Comparison of ENCODE assay signal across 30 cellular contexts in the genomic region with DNA sequence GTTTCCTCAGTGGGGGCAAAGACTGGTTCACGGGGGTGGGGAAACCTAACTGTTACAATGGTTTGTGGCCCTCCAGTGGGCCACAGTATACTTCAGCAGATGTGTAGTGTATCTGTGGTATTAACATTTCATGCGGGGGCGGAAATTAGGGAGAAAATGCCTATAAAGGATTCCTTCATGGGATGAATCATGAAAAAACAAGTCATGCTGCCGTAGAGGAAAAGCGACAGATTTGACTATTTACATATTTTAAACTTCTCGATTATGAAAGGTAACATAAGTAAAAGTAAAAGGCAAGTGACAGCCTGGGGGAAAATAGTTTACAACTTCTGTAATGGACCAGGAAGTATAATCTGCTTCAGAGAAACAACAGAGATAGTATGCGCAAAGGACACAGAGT. TPM values are rescaled to one million over a fixed set of nuclear protein-coding genes. Genes with fewer than 3 reads are reported as not detected.
DNase-seq lines count a peak whose midpoint lies in the region; ATAC-seq and TF ChIP-seq lines count a peak whose summit lies in the region.
"Had no signal": no experiment of that assay in that cellular context is flagged by ENCODE, and none has a peak within 500 bp of the region (broad histone marks: within the 10 kb centered on the region; RNA-seq: fewer than 3 reads in every experiment).

No MANE protein-coding gene starts in this region.

- no peak overlapping the region for H3K4me3 ChIP-seq in fibroblast of mammary gland (ENCODE audit: control insufficient read depth, low read depth, low read length)
- H3K4me3 ChIP-seq: breast epithelium, coronary artery, esophagus squamous epithelium, stomach, thyroid gland had no signal

- no peak overlapping the region for H3K27ac ChIP-seq in RWPE1
- H3K27ac ChIP-seq: breast epithelium, coronary artery, esophagus squamous epithelium, stomach, thyroid gland had no signal

- H3K4me1 Mint-ChIP-seq in osteocyte (ENCODE audit: unreplicated experiment) (peaks cover 33% of the 10 kb centered on the region), immature natural killer cell (peaks cover 18 to 27% of the 10 kb centered on the region in 2 donors)
- H3K4me1 Mint-ChIP-seq: IgD-negative memory B cell had no signal

- H3K4me3 Mint-ChIP-seq in osteocyte (ENCODE audit: unreplicated experiment), result no peak overlapping the region
- no peak overlapping the region for H3K4me3 Mint-ChIP-seq in immature natural killer cell
- H3K4me3 Mint-ChIP-seq: activated CD8-positive, alpha-beta memory T cell treated with anti-CD3 and anti-CD28 coated beads, Interleukin-2, amount 10 ng/mL, durations not matched to agents 7 days and 5 days; IgD-negative memory B cell; naive thymus-derived CD4-positive, alpha-beta T cell had no signal

- DNase-seq in EL (peak; percentile 32), RWPE1 (ENCODE audit: low spot score) (peak; percentile 15), fibroblast of mammary gland (ENCODE audit: low read depth) (peak; percentile 14), osteocyte (ENCODE audit: extremely low spot score, unreplicated experiment) (no peak), immature natural killer cell (no peak), NCI-H2196 treated with DMSO at 0.1 percent for 48 hours (lab: John Stamatoyannopoulos, UW; ENCODE audit: unreplicated experiment) (no peak)
- DNase-seq: ACHN; activated CD8-positive, alpha-beta memory T cell treated with anti-CD3 and anti-CD28 coated beads, Interleukin-2, amount 10 ng/mL, durations not matched to agents 7 days and 5 days; activated naive CD4-positive, alpha-beta T cell treated with Interleukin-2 at 50 U/mL for 16 hours; activated T-cell treated with anti-CD3 and anti-CD28 coated beads, Interleukin-2, amount 50 U/mL, for 48 hours; amniotic stem cell; BE2C; DMS79 treated with DMSO at 0.1 percent for 48 hours; esophagus squamous epithelium; midbrain; naive thymus-derived CD4-positive, alpha-beta T cell; NCI-H1694 treated with DMSO at 0.1 percent for 48 hours; NCI-H510A treated with DMSO at 0.1 percent for 48 hours; retina; SIG-M5; stimulated activated CD4-positive, alpha-beta T cell treated with anti-CD3 and anti-CD28 coated beads, Interleukin-2, amount 100 ng/mL, for 24 hours; stomach; T1000; thyroid gland had no signal

- H3K27ac Mint-ChIP-seq in osteocyte (ENCODE audit: unreplicated experiment) (peak overlapping the region; percentile 61), immature natural killer cell (no peak overlapping the region)
- H3K27ac Mint-ChIP-seq: activated CD8-positive, alpha-beta memory T cell treated with anti-CD3 and anti-CD28 coated beads, Interleukin-2, amount 10 ng/mL, durations not matched to agents 7 days and 5 days had no signal

- no peak for ATAC-seq in GM19397 (IDR thresholded peaks at IDR 0.05; ENCODE audit: unreplicated experiment)
- ATAC-seq in HG02763 (IDR thresholded peaks at IDR 0.05; ENCODE audit: unreplicated experiment), result no peak
- ATAC-seq: activated CD8-positive, alpha-beta memory T cell treated with anti-CD3 and anti-CD28 coated beads, Interleukin-2, amount 10 ng/mL, durations not matched to agents 7 days and 5 days; naive thymus-derived CD4-positive, alpha-beta T cell; Panc1 had no signal

- POLR2A ChIA-PET in RWPE1 (lab: Yijun Ruan, JAX; ENCODE audit: low non-redundant PET), result no interaction called here

- CTCF ChIA-PET in RWPE1 (lab: Yijun Ruan, JAX), result no interaction called here

- H3K36me3 Mint-ChIP-seq in osteocyte (ENCODE audit: unreplicated experiment), result peaks cover 6% of the 10 kb centered on the region
- peaks cover 15 to 32% (median 31%) of the 10 kb centered on the region in 3 donors for H3K36me3 Mint-ChIP-seq in immature natural killer cell

- TF ChIP-seq CTCF in RWPE1 (conservative IDR thresholded peaks at IDR 0.05; ENCODE audit: low read depth) (no peak), fibroblast of mammary gland (conservative IDR thresholded peaks at IDR 0.05; ENCODE audit: control insufficient read depth, insufficient read depth, low read depth, low read length) (no peak), osteocyte (IDR thresholded peaks at IDR 0.05) (no peak)

- no peaks in the 10 kb centered on the region for H3K27me3 Mint-ChIP-seq in osteocyte (ENCODE audit: unreplicated experiment)
- H3K27me3 Mint-ChIP-seq in immature natural killer cell (ENCODE audit: low read depth in 3 of 3), result peaks cover 0 to 2% (median 0%) of the 10 kb centered on the region in 3 donors
- H3K27me3 Mint-ChIP-seq: activated CD8-positive, alpha-beta memory T cell treated with anti-CD3 and anti-CD28 coated beads, Interleukin-2, amount 10 ng/mL, durations not matched to agents 7 days and 5 days; IgD-negative memory B cell; naive thymus-derived CD4-positive, alpha-beta T cell had no signal

- H3K9me3 Mint-ChIP-seq in osteocyte (ENCODE audit: unreplicated experiment), result no peaks in the 10 kb centered on the region
- H3K9me3 Mint-ChIP-seq in immature natural killer cell, result no peaks in the 10 kb centered on the region
- H3K9me3 Mint-ChIP-seq: IgD-negative memory B cell; naive thymus-derived CD4-positive, alpha-beta T cell had no signal

RNA-seq across cellular contexts. Expression of a gene that starts 41.0 kb away (rescaled TPM):
- total RNA-seq in osteocyte, result 21.3 and 22.6 TPM in 2 replicates
- 10 to 100 TPM; 17.1 to 32.0 (median 20.2) TPM for polyA plus RNA-seq in immature natural killer cell

Comparison
In these comparisons a context has a peak if more than half of its experiments do, and no peak if none do; other contexts are left out.
1. DNase-seq: peak in EL (single experiment), RWPE1 (single experiment) and fibroblast of mammary gland (single experiment); none in osteocyte (single experiment), immature natural killer cell (0 of 3) and NCI-H2196 treated with DMSO at 0.1 percent for 48 hours (single experiment).